In the genomic region with DNA sequence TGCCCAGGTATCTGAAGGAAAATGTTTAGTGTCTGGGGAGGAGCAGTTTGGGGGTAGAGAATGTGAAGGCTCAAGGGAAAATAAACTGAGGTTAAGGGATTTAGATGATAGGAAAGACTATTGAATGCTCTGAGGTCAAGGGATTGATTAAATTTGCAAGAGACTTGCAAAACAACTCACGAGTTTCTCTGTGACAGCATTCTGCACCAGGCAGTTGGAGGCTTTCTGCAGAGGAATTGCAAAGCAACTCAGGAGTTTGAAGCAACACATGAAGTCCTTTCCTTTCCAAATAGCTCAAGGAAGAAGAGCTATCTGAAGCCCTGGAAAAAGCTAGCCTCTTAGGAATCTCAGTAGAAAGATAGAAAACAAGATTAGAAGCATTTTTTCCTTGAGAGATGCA, we compare ENCODE assay signal across 1 cellular context.
TF ChIP-seq lines count a peak whose summit lies in the region.

No MANE protein-coding gene starts in this region.

TF ChIP-seq in K562, 482 proteins besides CTCF, POLR2A, EP300 and RAD21:
- TF ChIP-seq IRF2 (CRISPR knock-in tag; IDR thresholded peaks at IDR 0.05) = no peak
- TF ChIP-seq USF2 (CRISPR knock-in tag; IDR thresholded peaks at IDR 0.05) = no peak
- TF ChIP-seq GTF2F1 (IDR thresholded peaks at IDR 0.05; ENCODE audit: low read depth, low read length) = no peak
- no peak for TF ChIP-seq NR1H2 (CRISPR knock-in tag; IDR thresholded peaks at IDR 0.05)
- TF ChIP-seq, protein P1, sequence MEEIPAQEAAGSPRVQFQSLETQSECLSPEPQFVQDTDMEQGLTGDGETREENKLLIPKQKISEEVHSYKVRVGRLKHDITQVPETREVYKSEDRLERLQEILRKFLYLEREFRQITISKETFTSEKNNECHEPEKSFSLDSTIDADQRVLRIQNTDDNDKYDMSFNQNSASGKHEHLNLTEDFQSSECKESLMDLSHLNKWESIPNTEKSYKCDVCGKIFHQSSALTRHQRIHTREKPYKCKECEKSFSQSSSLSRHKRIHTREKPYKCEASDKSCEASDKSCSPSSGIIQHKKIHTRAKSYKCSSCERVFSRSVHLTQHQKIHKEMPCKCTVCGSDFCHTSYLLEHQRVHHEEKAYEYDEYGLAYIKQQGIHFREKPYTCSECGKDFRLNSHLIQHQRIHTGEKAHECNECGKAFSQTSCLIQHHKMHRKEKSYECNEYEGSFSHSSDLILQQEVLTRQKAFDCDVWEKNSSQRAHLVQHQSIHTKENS (CRISPR knock-in tag; IDR thresholded peaks at IDR 0.05) = no peak
- TF ChIP-seq THAP7 (CRISPR knock-in tag; IDR thresholded peaks at IDR 0.05) = no peak
- no peak for TF ChIP-seq ZNF431 (CRISPR knock-in tag; IDR thresholded peaks at IDR 0.05)
- no peak for TF ChIP-seq RBFOX2 (IDR thresholded peaks at IDR 0.05; ENCODE audit: low read depth, low read length)
- no peak for TF ChIP-seq PCBP2 (IDR thresholded peaks at IDR 0.05; ENCODE audit: low read depth, low read length, poor library complexity, severe bottlenecking)
- TF ChIP-seq MEF2D (tag; conservative IDR thresholded peaks at IDR 0.05; ENCODE audit: low read depth) = no peak
- no peak for TF ChIP-seq RBM15 (IDR thresholded peaks at IDR 0.05; ENCODE audit: insufficient read depth, low read length)
- TF ChIP-seq ZNF445 (CRISPR knock-in tag; IDR thresholded peaks at IDR 0.05; ENCODE audit: low read depth) = no peak
- no peak for TF ChIP-seq HEY1 (CRISPR knock-in tag; IDR thresholded peaks at IDR 0.05; ENCODE audit: borderline replicate concordance)
